In the genomic region with DNA sequence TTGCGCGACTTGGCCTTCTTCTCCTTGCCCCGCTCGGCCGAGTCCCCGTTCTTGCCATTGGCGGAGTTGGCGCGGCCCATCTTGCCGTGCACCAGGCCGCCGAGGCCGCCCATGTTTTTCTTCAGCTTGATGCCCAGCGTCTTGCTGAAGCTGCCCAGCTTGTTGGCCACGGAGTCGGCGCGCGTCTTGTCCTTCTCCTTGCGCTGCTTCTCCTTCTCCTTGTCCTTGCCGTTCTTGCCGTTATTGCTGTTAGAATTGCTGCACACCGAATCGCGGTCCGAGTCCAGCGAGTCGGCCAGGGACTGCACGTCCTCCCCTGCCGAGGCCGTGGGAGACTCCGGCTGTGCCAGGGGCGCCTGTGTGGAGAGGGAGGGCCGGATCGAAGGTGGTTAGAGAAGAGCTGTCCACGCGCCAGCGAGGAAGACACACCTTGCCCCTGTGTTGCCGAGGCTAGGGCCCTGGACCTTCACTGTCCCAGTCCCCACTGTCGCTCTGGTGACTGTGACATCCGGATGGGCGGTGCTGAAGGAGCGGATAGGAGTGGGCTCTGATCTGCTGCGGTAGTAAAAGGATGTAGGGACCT, we compare ENCODE assay signal across 12 cellular contexts.
DNase-seq lines count a peak whose midpoint lies in the region; ATAC-seq, FAIRE-seq and TF ChIP-seq lines count a peak whose summit lies in the region.
"Had no signal": no experiment of that assay in that cellular context is flagged by ENCODE, and none has a peak within 500 bp of the region (broad histone marks: within the 10 kb centered on the region; RNA-seq: fewer than 3 reads in every experiment).

No MANE protein-coding gene starts in this region.

- DNase-seq in activated naive CD4-positive, alpha-beta T cell treated with anti-CD3 and anti-CD28 coated beads for 36 hours: no peak
- no peak for DNase-seq in activated naive CD4-positive, alpha-beta T cell treated with anti-CD3 and anti-CD28 coated beads, Interleukin-2, amount 50 U/mL, for 72 hours (ENCODE audit: low spot score in 2 of 2)
- no peak for DNase-seq in activated naive CD8-positive, alpha-beta T cell treated with anti-CD3 and anti-CD28 coated beads, Interleukin-2, amount 50 U/mL, for 24 hours
- no peak for DNase-seq in naive B cell
- DNase-seq in type B pancreatic cell (ENCODE audit: extremely low spot score, unreplicated experiment): no peak
- no peak for DNase-seq in left lung
- DNase-seq in NOMO-1 treated with dmso at 0.1 percent for 144 hours (lab: John Stamatoyannopoulos, UW; ENCODE audit: unreplicated experiment): no peak
- DNase-seq in urothelium cell line (ENCODE audit: low spot score): no peak
- DNase-seq: DMS153, NCI-H2171 treated with DMSO at 0.1 percent for 48 hours had no signal

- CTCF ChIA-PET in activated naive CD4-positive, alpha-beta T cell treated with anti-CD3 and anti-CD28 coated beads for 36 hours (lab: Charles Lee): interaction anchor here (0.9 to 6.4 kb wide), 3 partner anchors 10 to 120 kb away, joined by 3 to 43 read pairs (median 5); no protein-coding TSS in a partner anchor

- H3K4me1 Mint-ChIP-seq in activated naive CD4-positive, alpha-beta T cell treated with anti-CD3 and anti-CD28 coated beads for 36 hours (ENCODE audit: low read depth): peaks cover 39% of the 10 kb centered on the region
- H3K4me1 Mint-ChIP-seq in activated naive CD8-positive, alpha-beta T cell treated with anti-CD3 and anti-CD28 coated beads, Interleukin-2, amount 50 U/mL, for 24 hours: peaks cover 67% of the 10 kb centered on the region
- H3K4me1 Mint-ChIP-seq in naive B cell: peaks cover 17 to 22% (median 18%) of the 10 kb centered on the region in 3 donors
- no peaks in the 10 kb centered on the region for H3K4me1 Mint-ChIP-seq in type B pancreatic cell (ENCODE audit: unreplicated experiment)

- peaks cover 8 to 33% of the 10 kb centered on the region in 2 donors for H3K4me1 ChIP-seq in left lung

- intact Hi-C loops in activated naive CD4-positive, alpha-beta T cell treated with anti-CD3 and anti-CD28 coated beads for 36 hours (cut with micrococcal nuclease): no loop called here
- intact Hi-C loops in left lung (cut with DNase I): no loop called here

- no peak overlapping the region for H3K27ac Mint-ChIP-seq in activated naive CD4-positive, alpha-beta T cell treated with anti-CD3 and anti-CD28 coated beads for 36 hours
- no peak overlapping the region for H3K27ac Mint-ChIP-seq in activated naive CD4-positive, alpha-beta T cell treated with anti-CD3 and anti-CD28 coated beads, Interleukin-2, amount 50 U/mL, for 72 hours
- H3K27ac Mint-ChIP-seq in activated naive CD8-positive, alpha-beta T cell treated with anti-CD3 and anti-CD28 coated beads, Interleukin-2, amount 50 U/mL, for 24 hours: peak overlapping the region; percentile 81
- H3K27ac Mint-ChIP-seq in naive B cell (peak overlapping the region in 2 of 6 donors; percentile 26 to 97), type B pancreatic cell (no peak overlapping the region)

- H3K27me3 ChIP-seq in left lung: peaks cover 14 to 65% of the 10 kb centered on the region in 2 donors
- H3K27me3 ChIP-seq: ovary had no signal

- H3K9me3 Mint-ChIP-seq in activated naive CD4-positive, alpha-beta T cell treated with anti-CD3 and anti-CD28 coated beads for 36 hours: no peaks in the 10 kb centered on the region
- no peaks in the 10 kb centered on the region for H3K9me3 Mint-ChIP-seq in activated naive CD4-positive, alpha-beta T cell treated with anti-CD3 and anti-CD28 coated beads, Interleukin-2, amount 50 U/mL, for 72 hours
- H3K9me3 Mint-ChIP-seq in activated naive CD8-positive, alpha-beta T cell treated with anti-CD3 and anti-CD28 coated beads, Interleukin-2, amount 50 U/mL, for 24 hours: no peaks in the 10 kb centered on the region
- H3K9me3 Mint-ChIP-seq in naive B cell: peaks cover 0 to 1% (median 0%) of the 10 kb centered on the region in 7 donors
- H3K9me3 Mint-ChIP-seq in type B pancreatic cell: no peaks in the 10 kb centered on the region

- TF ChIP-seq CTCF in type B pancreatic cell (conservative IDR thresholded peaks at IDR 0.05) (no peak), left lung (IDR thresholded peaks at IDR 0.05) (no peak)

- H3K9me3 ChIP-seq in left lung: no peaks in the 10 kb centered on the region
- H3K9me3 ChIP-seq: ovary had no signal

- H3K4me3 ChIP-seq in left lung: no peak overlapping the region
- H3K4me3 ChIP-seq: ovary had no signal

- no peak overlapping the region for H3K27ac ChIP-seq in left lung
- H3K27ac ChIP-seq: ovary, VCaP had no signal

- no peak for ATAC-seq in activated naive CD4-positive, alpha-beta T cell treated with anti-CD3 and anti-CD28 coated beads, Interleukin-2, amount 50 U/mL, for 72 hours
- no peak for ATAC-seq in activated naive CD8-positive, alpha-beta T cell treated with anti-CD3 and anti-CD28 coated beads, Interleukin-2, amount 50 U/mL, for 24 hours
- ATAC-seq in naive B cell (ENCODE audit: low read depth in 2 of 2) (no peak), left lung (no peak)

- no peaks in the 10 kb centered on the region for H3K27me3 Mint-ChIP-seq in activated naive CD4-positive, alpha-beta T cell treated with anti-CD3 and anti-CD28 coated beads for 36 hours (ENCODE audit: low read depth)
- H3K27me3 Mint-ChIP-seq in activated naive CD8-positive, alpha-beta T cell treated with anti-CD3 and anti-CD28 coated beads, Interleukin-2, amount 50 U/mL, for 24 hours: peaks cover 10% of the 10 kb centered on the region
- peaks cover 8 to 34% (median 13%) of the 10 kb centered on the region in 3 donors for H3K27me3 Mint-ChIP-seq in naive B cell
- peaks cover 53% of the 10 kb centered on the region for H3K27me3 Mint-ChIP-seq in type B pancreatic cell

- H3K36me3 ChIP-seq in left lung: no peaks in the 10 kb centered on the region
- H3K36me3 ChIP-seq: ovary had no signal

- H3K36me3 Mint-ChIP-seq in activated naive CD4-positive, alpha-beta T cell treated with anti-CD3 and anti-CD28 coated beads for 36 hours (ENCODE audit: low read depth): peaks cover 2% of the 10 kb centered on the region
- H3K36me3 Mint-ChIP-seq in activated naive CD4-positive, alpha-beta T cell treated with anti-CD3 and anti-CD28 coated beads, Interleukin-2, amount 50 U/mL, for 72 hours: peaks cover 15 to 37% of the 10 kb centered on the region in 2 donors
- H3K36me3 Mint-ChIP-seq in activated naive CD8-positive, alpha-beta T cell treated with anti-CD3 and anti-CD28 coated beads, Interleukin-2, amount 50 U/mL, for 24 hours (ENCODE audit: low read depth): peaks cover 3% of the 10 kb centered on the region
- H3K36me3 Mint-ChIP-seq in naive B cell (peaks cover 0 to 8% of the 10 kb centered on the region in 2 donors), type B pancreatic cell (no peaks in the 10 kb centered on the region)

- FAIRE-seq in urothelium cell line (lab: Jason Lieb, UNC): no peak

- H3K4me3 Mint-ChIP-seq in activated naive CD4-positive, alpha-beta T cell treated with anti-CD3 and anti-CD28 coated beads for 36 hours: peak overlapping the region; percentile 82
- peak overlapping the region; percentile 84 for H3K4me3 Mint-ChIP-seq in activated naive CD8-positive, alpha-beta T cell treated with anti-CD3 and anti-CD28 coated beads, Interleukin-2, amount 50 U/mL, for 24 hours
- H3K4me3 Mint-ChIP-seq in naive B cell: peak overlapping the region; percentile 59 to 87 (median 85)
- H3K4me3 Mint-ChIP-seq in type B pancreatic cell: peak overlapping the region; percentile 77
